Comparison of ENCODE assay signal across 8 cellular contexts in the genomic region with DNA sequence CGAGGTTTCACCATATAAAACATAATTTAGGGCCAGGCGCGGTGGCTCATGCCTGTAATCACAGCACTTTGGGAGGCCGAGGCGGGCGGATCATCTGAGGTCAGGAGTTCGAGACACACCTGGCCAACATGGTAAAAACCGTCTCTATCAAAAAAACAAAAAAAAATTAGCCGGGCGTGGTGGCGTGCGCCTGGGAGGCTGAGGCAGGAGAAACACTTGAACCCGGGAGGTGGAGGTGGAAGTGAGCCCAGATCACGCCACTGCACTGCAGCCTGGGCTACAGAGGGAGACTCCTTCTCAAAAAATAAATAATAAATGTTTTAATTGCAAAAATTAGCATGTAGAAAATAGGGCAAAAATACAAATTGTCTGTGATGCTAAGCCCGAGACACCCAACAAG. TPM values are rescaled to one million over a fixed set of nuclear protein-coding genes. Genes with fewer than 3 reads are reported as not detected.
DNase-seq lines count a peak whose midpoint lies in the region; ATAC-seq and TF ChIP-seq lines count a peak whose summit lies in the region.

No MANE protein-coding gene starts in this region.

- TF ChIP-seq EP300 in transverse colon (IDR thresholded peaks at IDR 0.05; ENCODE audit: low read depth) = no peak

- intact Hi-C loops in Right ventricle myocardium inferior (cut with DNase I) = no loop called here
- intact Hi-C loops in ascending aorta (cut with DNase I) = loop anchor here (5.0 kb wide), 1 partner anchor 37 kb away; no protein-coding TSS in a partner anchor
- intact Hi-C loops in right lobe of liver (cut with DNase I) = no loop called here
- intact Hi-C loops in transverse colon (cut with DNase I; ENCODE audit: low total_unique reads) = no loop called here

- DNase-seq in cardiac muscle cell (ENCODE audit: low read depth in 1 of 2, low spot score in 1 of 2) (no peak), Right ventricle myocardium inferior (ENCODE audit: missing footprints) (no peak), ascending aorta (ENCODE audit: low spot score in 2 of 2) (no peak), right lobe of liver (no peak), transverse colon (no peak), amniotic stem cell (lab: John Stamatoyannopoulos, UW) (no peak), SIG-M5 treated with dmso at 0.1 percent for 504 hours (lab: John Stamatoyannopoulos, UW; ENCODE audit: unreplicated experiment) (no peak)

- TF ChIP-seq POLR2A in right lobe of liver (IDR thresholded peaks at IDR 0.05) (no peak), transverse colon (IDR thresholded peaks at IDR 0.05) (no peak)

- ATAC-seq in Right ventricle myocardium inferior (no peak), right lobe of liver (no peak), HG03565 (IDR thresholded peaks at IDR 0.05; ENCODE audit: unreplicated experiment) (no peak)

- WGBS in right lobe of liver (ENCODE audit: insufficient coverage, low coverage, low lambda C conversion rate, missing lambda C conversion rate) = 70% methylated on average over 15 of the region's 15 CpGs
- WGBS in transverse colon (ENCODE audit: low coverage in 1 of 2), 2 donors = 30 to 36% methylated on average over 12 to 15 of the region's 15 CpGs

- H3K4me3 ChIP-seq in cardiac muscle cell = peak overlapping the region; percentile 65
- peak overlapping the region; percentile 63 to 86 for H3K4me3 ChIP-seq in ascending aorta
- H3K4me3 ChIP-seq in right lobe of liver = peak overlapping the region in 2 of 3 donors; percentile 86 to 89
- peak overlapping the region in 3 of 4 donors; percentile 49 to 74 (median 61) for H3K4me3 ChIP-seq in transverse colon

- H3K27me3 ChIP-seq in cardiac muscle cell (no peaks in the 10 kb centered on the region), ascending aorta (no peaks in the 10 kb centered on the region), right lobe of liver (no peaks in the 10 kb centered on the region), transverse colon (no peaks in the 10 kb centered on the region)

- H3K4me1 ChIP-seq in cardiac muscle cell (ENCODE audit: low read depth) (peaks cover 6% of the 10 kb centered on the region), ascending aorta (peaks cover 0 to 11% of the 10 kb centered on the region in 2 donors), right lobe of liver (peaks cover 0 to 9% (median 3%) of the 10 kb centered on the region in 4 donors), transverse colon (peaks cover 10 to 29% (median 22%) of the 10 kb centered on the region in 4 donors)

- H3K36me3 ChIP-seq in cardiac muscle cell = no peaks in the 10 kb centered on the region
- no peaks in the 10 kb centered on the region for H3K36me3 ChIP-seq in ascending aorta
- H3K36me3 ChIP-seq in right lobe of liver = no peaks in the 10 kb centered on the region
- H3K36me3 ChIP-seq in transverse colon = no peaks in the 10 kb centered on the region

- H3K9me3 ChIP-seq in cardiac muscle cell (ENCODE audit: low read depth) = no peaks in the 10 kb centered on the region
- H3K9me3 ChIP-seq in ascending aorta = no peaks in the 10 kb centered on the region
- no peaks in the 10 kb centered on the region for H3K9me3 ChIP-seq in right lobe of liver
- H3K9me3 ChIP-seq in transverse colon = no peaks in the 10 kb centered on the region

- no peak for TF ChIP-seq CTCF in cardiac muscle cell (IDR thresholded peaks at IDR 0.05; ENCODE audit: low read depth, low read length)
- no peak for TF ChIP-seq CTCF in ascending aorta (IDR thresholded peaks at IDR 0.05)
- TF ChIP-seq CTCF in right lobe of liver (IDR thresholded peaks at IDR 0.05) = no peak
- no peak for TF ChIP-seq CTCF in transverse colon (IDR thresholded peaks at IDR 0.05)

- in situ Hi-C loops in transverse colon (cut with MboI; ENCODE audit: low pct_ligation_motif_present in 1 of 4, low pct_unique_long_range_greater_than_20kb in 1 of 4, low sequenced_read_pairs in 3 of 4) = loop anchor here in 1 of 4 donors (25.0 kb wide), 1 partner anchor 142 kb away; no protein-coding TSS in a partner anchor

- H3K27ac ChIP-seq in cardiac muscle cell (no peak overlapping the region), ascending aorta (peak overlapping the region in 1 of 2 donors; percentile 70), right lobe of liver (peak overlapping the region in 2 of 3 donors; percentile 66 to 70), transverse colon (peak overlapping the region; percentile 84 to 94 (median 88))

RNA-seq across cellular contexts. Expression of gene SFI1, which starts 1.0 kb away (rescaled TPM):
- total RNA-seq in cardiac muscle cell = 18.2 and 23.8 TPM in 2 replicates
- polyA plus RNA-seq in cardiac muscle cell = 13.6 and 22.0 TPM in 2 replicates
- 6.7 TPM for total RNA-seq in Right ventricle myocardium inferior
- total RNA-seq in ascending aorta = 31.0 TPM
- total RNA-seq in right lobe of liver = 10 to 100 TPM in 2 of 6 experiments, 1 to 10 TPM in 4; 7.0 to 14.0 (median 8.7) TPM
- total RNA-seq in transverse colon = 100 to 1,000 TPM in 2 of 4 donors, 10 to 100 TPM in 2; 55.3 to 157 (median 90.1) TPM

RNA-seq across cellular contexts. Expression of gene EIF4ENIF1, which starts 5.7 kb away (rescaled TPM):
- total RNA-seq in cardiac muscle cell = 15.8 and 18.0 TPM in 2 replicates
- 26.5 and 38.7 TPM in 2 replicates for polyA plus RNA-seq in cardiac muscle cell
- 30.5 TPM for total RNA-seq in Right ventricle myocardium inferior
- total RNA-seq in ascending aorta = 12.7 TPM
- total RNA-seq in right lobe of liver = 10 to 100 TPM in 2 of 6 experiments, 1 to 10 TPM in 4; 4.2 to 11.9 (median 8.3) TPM
- total RNA-seq in transverse colon = 10 to 100 TPM; 14.4 to 66.1 (median 17.2) TPM
